In the genomic region with DNA sequence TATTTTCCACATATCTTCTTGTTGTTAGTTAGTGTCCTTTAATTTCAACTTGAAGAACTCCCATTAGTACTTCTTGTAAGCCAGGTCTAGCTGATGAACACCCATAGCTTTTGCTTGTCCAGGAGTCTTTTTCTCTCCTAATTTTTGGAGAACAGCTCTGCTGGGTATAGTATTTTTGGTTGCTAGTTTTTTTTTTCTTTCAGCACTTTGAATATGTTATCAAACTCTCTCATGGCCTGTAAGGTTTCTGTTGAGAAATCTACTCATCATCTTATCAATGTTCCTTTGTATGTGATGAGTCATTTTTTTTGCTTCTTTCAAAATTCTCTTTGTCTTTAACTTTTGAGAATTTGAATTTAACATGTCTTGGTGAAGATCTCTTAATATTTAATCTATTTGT, we compare ENCODE assay signal across 8 cellular contexts. TPM values are rescaled to one million over a fixed set of nuclear protein-coding genes. Genes with fewer than 3 reads are reported as not detected.
"Had no signal": no experiment of that assay in that cellular context is flagged by ENCODE, and none has a peak within 500 bp of the region (broad histone marks: within the 10 kb centered on the region; RNA-seq: fewer than 3 reads in every experiment).

No MANE protein-coding gene starts in this region.

- ATAC-seq: GM12878 had no signal

- DNase-seq: GDM1, GF-D8 had no signal

- FAIRE-seq: GM12878, GM12891, GM12892, GM18507, GM19239 had no signal

- H3K4me3 ChIP-seq: GM12878 had no signal

RNA-seq across cellular contexts. Expression of a gene that starts 31.8 kb away (rescaled TPM):
- total RNA-seq: G401 had no signal
